In genomic region chr7:101018271-101019167, GRCh38 we compare ENCODE assay signal across 1 cellular context.
TF ChIP-seq lines count a peak whose summit lies in the region.

No MANE protein-coding gene starts in this region.

TF ChIP-seq in K562, 482 proteins besides CTCF, POLR2A, EP300 and RAD21:
- TF ChIP-seq HDGF (IDR thresholded peaks at IDR 0.05) (no peak), ZEB2 (IDR thresholded peaks at IDR 0.05) (no peak), RBFOX2 (IDR thresholded peaks at IDR 0.05; ENCODE audit: low read depth, low read length) (no peak), ZNF217 (CRISPR knock-in tag; IDR thresholded peaks at IDR 0.05) (no peak), ZBTB8A (IDR thresholded peaks at IDR 0.05; ENCODE audit: partially characterized antibody) (no peak), CHD7 (IDR thresholded peaks at IDR 0.05; ENCODE audit: low read depth, low read length) (no peak), ZBTB26 (CRISPR knock-in tag; IDR thresholded peaks at IDR 0.05) (no peak), CUX1 (CRISPR knock-in tag; IDR thresholded peaks at IDR 0.05) (no peak), ZNF75A (CRISPR knock-in tag; IDR thresholded peaks at IDR 0.05) (no peak), ZNF174 (CRISPR knock-in tag; IDR thresholded peaks at IDR 0.05) (no peak), ZNF316 (IDR thresholded peaks at IDR 0.05) (no peak), PRPF4 (IDR thresholded peaks at IDR 0.05; ENCODE audit: insufficient read depth, low read depth, low read length, poor library complexity, severe bottlenecking) (no peak), PCBP1 (IDR thresholded peaks at IDR 0.05; ENCODE audit: low read depth, low read length, poor library complexity, severe bottlenecking) (no peak), SP2 (IDR thresholded peaks at IDR 0.05; ENCODE audit: extremely low read depth, low read depth, low read length, poor library complexity, severe bottlenecking) (no peak), ELF2 (CRISPR knock-in tag; IDR thresholded peaks at IDR 0.05) (no peak)
